Comparison of ENCODE assay signal across 23 cellular contexts in genomic region chr3:151109401-151109800, GRCh38. TPM values are rescaled to one million over a fixed set of nuclear protein-coding genes. Genes with fewer than 3 reads are reported as not detected.
"Had no signal": no experiment of that assay in that cellular context is flagged by ENCODE, and none has a peak within 500 bp of the region (broad histone marks: within the 10 kb centered on the region; RNA-seq: fewer than 3 reads in every experiment).

No MANE protein-coding gene starts in this region.

- H3K79me2 ChIP-seq: parathyroid adenoma had no signal

- ATAC-seq: gastroesophageal sphincter; left cardiac atrium; lower lobe of right lung; natural killer cell; sciatic nerve; stimulated activated naive B cell treated with anti-CD40 and anti-IgM and Interleukin-4, amounts not matched to agents 10 μg/mL and 1 μg/mL and 100 μg/mL, for 72 hours; stimulated activated naive CD8-positive, alpha-beta T cell treated with anti-CD3 and anti-CD28 coated beads, Interleukin-15, amount 100 ng/mL, for 72 hours had no signal

- H2AFZ ChIP-seq: parathyroid adenoma had no signal

- H3K27me3 ChIP-seq: esophagus muscularis mucosa, gastroesophageal sphincter, testis, transverse colon had no signal

- H3K4me1 ChIP-seq: esophagus muscularis mucosa, gastroesophageal sphincter, left ventricle myocardium inferior, lower lobe of right lung, parathyroid adenoma, prostate gland, testis, transverse colon had no signal

- H3K9me3 ChIP-seq: esophagus muscularis mucosa, gastroesophageal sphincter, left ventricle myocardium inferior, lower lobe of right lung, prostate gland, testis, transverse colon had no signal

- H3K36me3 Mint-ChIP-seq: memory B cell, mesothelial cell of epicardium, natural killer cell had no signal

- H3K4me3 ChIP-seq: esophagus muscularis mucosa, gastroesophageal sphincter, left ventricle myocardium inferior, lower lobe of right lung, prostate gland, testis, transverse colon had no signal

- H3K9ac ChIP-seq: parathyroid adenoma had no signal

- H3K27ac ChIP-seq: epithelial cell of prostate, esophagus muscularis mucosa, gastroesophageal sphincter, left ventricle myocardium inferior, lower lobe of right lung, parathyroid adenoma, prostate gland, testis, transverse colon had no signal

- H3K4me3 Mint-ChIP-seq: memory B cell; mesothelial cell of epicardium; natural killer cell; stimulated activated naive B cell treated with anti-CD40 and anti-IgM and Interleukin-4, amounts not matched to agents 10 μg/mL and 1 μg/mL and 100 μg/mL, for 72 hours; stimulated activated naive CD8-positive, alpha-beta T cell treated with anti-CD3 and anti-CD28 coated beads, Interleukin-15, amount 100 ng/mL, for 72 hours had no signal

- DNase-seq: effector memory CD4-positive, alpha-beta T cell; foreskin fibroblast; kidney; left cardiac atrium; left ventricle myocardium inferior; lower lobe of right lung; natural killer cell; retina; stimulated activated CD4-positive, alpha-beta T cell treated with anti-CD3 and anti-CD28 coated beads, Interleukin-2, amount 100 ng/mL, for 24 hours; stimulated activated CD4-positive, alpha-beta T cell treated with anti-CD3 and anti-CD28 coated beads, Interleukin-4, amount 100 ng/mL, for 4 hours; stimulated activated naive B cell treated with anti-CD40 and anti-IgM and Interleukin-4, amounts not matched to agents 10 μg/mL and 1 μg/mL and 100 μg/mL, for 72 hours; stimulated activated naive CD8-positive, alpha-beta T cell treated with anti-CD3 and anti-CD28 coated beads, Interleukin-15, amount 100 ng/mL, for 72 hours; testis; transverse colon had no signal

- H3K27ac Mint-ChIP-seq: memory B cell; mesothelial cell of epicardium; natural killer cell; stimulated activated naive B cell treated with anti-CD40 and anti-IgM and Interleukin-4, amounts not matched to agents 10 μg/mL and 1 μg/mL and 100 μg/mL, for 72 hours; stimulated activated naive CD8-positive, alpha-beta T cell treated with anti-CD3 and anti-CD28 coated beads, Interleukin-15, amount 100 ng/mL, for 72 hours had no signal

- H3K4me1 Mint-ChIP-seq: memory B cell; stimulated activated naive B cell treated with anti-CD40 and anti-IgM and Interleukin-4, amounts not matched to agents 10 μg/mL and 1 μg/mL and 100 μg/mL, for 72 hours; stimulated activated naive CD8-positive, alpha-beta T cell treated with anti-CD3 and anti-CD28 coated beads, Interleukin-15, amount 100 ng/mL, for 72 hours had no signal

- H3K9me3 Mint-ChIP-seq: memory B cell; mesothelial cell of epicardium; natural killer cell; stimulated activated naive B cell treated with anti-CD40 and anti-IgM and Interleukin-4, amounts not matched to agents 10 μg/mL and 1 μg/mL and 100 μg/mL, for 72 hours had no signal

- H3K36me3 ChIP-seq: esophagus muscularis mucosa, gastroesophageal sphincter, left ventricle myocardium inferior, lower lobe of right lung, prostate gland, transverse colon had no signal

RNA-seq across cellular contexts. Expression of gene MED12L, which starts 23.9 kb away (rescaled TPM):
- total RNA-seq: myocyte had no signal
